21 cellular contexts compared by ENCODE assay signal in the genomic region with DNA sequence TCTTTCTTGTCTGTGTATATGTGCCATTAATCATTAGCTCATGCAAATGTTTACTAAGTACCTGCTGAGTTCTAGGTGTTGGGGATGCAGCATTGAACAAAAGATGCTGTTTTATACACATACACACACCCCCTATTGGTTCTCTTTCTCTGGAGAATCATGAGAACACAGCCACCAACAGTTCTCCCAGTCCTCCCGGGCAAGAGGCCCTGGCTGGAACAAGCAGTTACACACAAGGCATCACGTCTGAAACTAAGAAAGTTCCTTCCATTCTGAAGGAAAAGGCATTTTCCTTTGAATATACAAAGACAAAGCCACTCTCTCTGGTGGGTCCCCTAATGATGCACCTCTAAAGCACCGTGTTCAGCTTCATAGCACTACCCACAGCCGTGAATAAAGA. TPM values are rescaled to one million over a fixed set of nuclear protein-coding genes. Genes with fewer than 3 reads are reported as not detected.
DNase-seq lines count a peak whose midpoint lies in the region; ATAC-seq and TF ChIP-seq lines count a peak whose summit lies in the region.
"Had no signal": no experiment of that assay in that cellular context is flagged by ENCODE, and none has a peak within 500 bp of the region (broad histone marks: within the 10 kb centered on the region; RNA-seq: fewer than 3 reads in every experiment).

No MANE protein-coding gene starts in this region.

- H3K4me3 Mint-ChIP-seq in T-helper 2 cell treated with Interferon-gamma antibody and Interleukin-4, amounts not matched to agents 5 μg/mL and 100 μg/mL, for 36 hours, result no peak overlapping the region
- no peak overlapping the region for H3K4me3 Mint-ChIP-seq in dendritic cell treated with granulocyte-macrophage colony-stimulating factor and Interleukin-4, amounts not matched to agents 40 ng/mL and 50 ng/mL, for 4 days
- H3K4me3 Mint-ChIP-seq in progenitor cell of endocrine pancreas (ENCODE audit: low read depth), result no peak overlapping the region
- H3K4me3 Mint-ChIP-seq: CD4-positive, alpha-beta T cell; HFFc6 had no signal

- peaks cover 53% of the 10 kb centered on the region for H3K36me3 Mint-ChIP-seq in T-helper 2 cell treated with Interferon-gamma antibody and Interleukin-4, amounts not matched to agents 5 μg/mL and 100 μg/mL, for 36 hours (ENCODE audit: low read depth)
- H3K36me3 Mint-ChIP-seq in dendritic cell treated with granulocyte-macrophage colony-stimulating factor and Interleukin-4, amounts not matched to agents 40 ng/mL and 50 ng/mL, for 4 days (ENCODE audit: low read depth), result peaks cover 63% of the 10 kb centered on the region
- peaks cover 19% of the 10 kb centered on the region for H3K36me3 Mint-ChIP-seq in progenitor cell of endocrine pancreas (ENCODE audit: insufficient read depth)

- no peak for TF ChIP-seq CTCF in 22Rv1 (IDR thresholded peaks at IDR 0.05)
- TF ChIP-seq CTCF in progenitor cell of endocrine pancreas (IDR thresholded peaks at IDR 0.05; ENCODE audit: unreplicated experiment), result no peak

- H3K27ac ChIP-seq in 22Rv1, result peak overlapping the region; percentile 32
- H3K27ac ChIP-seq: BLaER1 had no signal

- no peak for ATAC-seq in HG03097 (IDR thresholded peaks at IDR 0.05; ENCODE audit: low FRiP score, unreplicated experiment)
- ATAC-seq: PC-3 had no signal

- intact Hi-C loops in dendritic cell treated with granulocyte-macrophage colony-stimulating factor and Interleukin-4, amounts not matched to agents 40 ng/mL and 50 ng/mL, for 4 days (cut with micrococcal nuclease), result no loop called here

- H3K27me3 Mint-ChIP-seq in T-helper 2 cell treated with Interferon-gamma antibody and Interleukin-4, amounts not matched to agents 5 μg/mL and 100 μg/mL, for 36 hours (ENCODE audit: low read depth), result no peaks in the 10 kb centered on the region
- H3K27me3 Mint-ChIP-seq in dendritic cell treated with granulocyte-macrophage colony-stimulating factor and Interleukin-4, amounts not matched to agents 40 ng/mL and 50 ng/mL, for 4 days, result no peaks in the 10 kb centered on the region
- H3K27me3 Mint-ChIP-seq in progenitor cell of endocrine pancreas, result no peaks in the 10 kb centered on the region
- H3K27me3 Mint-ChIP-seq: CD4-positive, alpha-beta T cell had no signal

- H3K4me1 Mint-ChIP-seq in T-helper 2 cell treated with Interferon-gamma antibody and Interleukin-4, amounts not matched to agents 5 μg/mL and 100 μg/mL, for 36 hours (ENCODE audit: low read depth), result peaks cover 39% of the 10 kb centered on the region
- H3K4me1 Mint-ChIP-seq in dendritic cell treated with granulocyte-macrophage colony-stimulating factor and Interleukin-4, amounts not matched to agents 40 ng/mL and 50 ng/mL, for 4 days (ENCODE audit: low read depth), result peaks cover 31% of the 10 kb centered on the region
- peaks cover 4% of the 10 kb centered on the region for H3K4me1 Mint-ChIP-seq in progenitor cell of endocrine pancreas (ENCODE audit: low read depth)

- H3K9me3 Mint-ChIP-seq in T-helper 2 cell treated with Interferon-gamma antibody and Interleukin-4, amounts not matched to agents 5 μg/mL and 100 μg/mL, for 36 hours, result no peaks in the 10 kb centered on the region
- no peaks in the 10 kb centered on the region for H3K9me3 Mint-ChIP-seq in dendritic cell treated with granulocyte-macrophage colony-stimulating factor and Interleukin-4, amounts not matched to agents 40 ng/mL and 50 ng/mL, for 4 days
- H3K9me3 Mint-ChIP-seq in progenitor cell of endocrine pancreas (ENCODE audit: low read depth), result no peaks in the 10 kb centered on the region
- H3K9me3 Mint-ChIP-seq: CD4-positive, alpha-beta T cell; HFFc6 had no signal

- peak overlapping the region; percentile 67 for H3K27ac Mint-ChIP-seq in T-helper 2 cell treated with Interferon-gamma antibody and Interleukin-4, amounts not matched to agents 5 μg/mL and 100 μg/mL, for 36 hours
- peak overlapping the region; percentile 46 for H3K27ac Mint-ChIP-seq in dendritic cell treated with granulocyte-macrophage colony-stimulating factor and Interleukin-4, amounts not matched to agents 40 ng/mL and 50 ng/mL, for 4 days
- peak overlapping the region; percentile 49 for H3K27ac Mint-ChIP-seq in progenitor cell of endocrine pancreas
- H3K27ac Mint-ChIP-seq: CD4-positive, alpha-beta T cell; HFFc6 had no signal

- no peak for DNase-seq in T-helper 2 cell treated with Interferon-gamma antibody and Interleukin-4, amounts not matched to agents 5 μg/mL and 100 μg/mL, for 36 hours (ENCODE audit: low spot score)
- DNase-seq in T-helper 2 cell, result no peak
- no peak for DNase-seq in progenitor cell of endocrine pancreas (ENCODE audit: low spot score, unreplicated experiment)
- DNase-seq in ureter (ENCODE audit: low spot score), result no peak
- DNase-seq: CD4-positive, alpha-beta T cell; GOT3; HFFc6; KBM-7; MG63; NCI-H1105 treated with DMSO at 0.1 percent for 48 hours; NCI-H146; NCI-H2029; NCI-H446; NCI-H524 treated with DMSO at 0.1 percent for 48 hours; NCI-H774; PC-3 had no signal

RNA-seq across cellular contexts. Expression of gene CASP9, which starts 10.8 kb away (rescaled TPM):
- total RNA-seq in progenitor cell of endocrine pancreas (24.9 and 25.2 TPM in 2 replicates), ureter (16.8 TPM)

RNA-seq across cellular contexts. Expression of gene DNAJC16, which starts 13.5 kb away (rescaled TPM):
- total RNA-seq in progenitor cell of endocrine pancreas, result 34.9 and 37.7 TPM in 2 replicates
- total RNA-seq in ureter, result 43.8 TPM

RNA-seq across cellular contexts. Expression of gene CELA2B, which starts 37.3 kb away (rescaled TPM):
- total RNA-seq in progenitor cell of endocrine pancreas, result not detected in 2 replicates
- total RNA-seq in ureter, result not detected
- total RNA-seq: CD4-positive, alpha-beta T cell; HFFc6; LHCN-M2; PC-3 had no signal

RNA-seq across cellular contexts. Expression of gene CELA2A, which starts 56.7 kb away (rescaled TPM):
- total RNA-seq in progenitor cell of endocrine pancreas (not detected in 2 replicates), ureter (0.44 TPM)
- total RNA-seq: CD4-positive, alpha-beta T cell; HFFc6; LHCN-M2; PC-3 had no signal
